ENCODE assay signal across 9 cellular contexts in genomic region chr17:42999003-42999525, GRCh38. TPM values are rescaled to one million over a fixed set of nuclear protein-coding genes. Genes with fewer than 3 reads are reported as not detected.
DNase-seq lines count a peak whose midpoint lies in the region; ATAC-seq and TF ChIP-seq lines count a peak whose summit lies in the region.
"Had no signal": no experiment of that assay in that cellular context is flagged by ENCODE, and none has a peak within 500 bp of the region (broad histone marks: within the 10 kb centered on the region; RNA-seq: fewer than 3 reads in every experiment).

No MANE protein-coding gene starts in this region.

- no peaks in the 10 kb centered on the region for H3K9me3 Mint-ChIP-seq in activated T-cell treated with anti-CD3 and anti-CD28 coated beads, Interleukin-2, amount 50 U/mL, for 72 hours
- H3K9me3 Mint-ChIP-seq in brain: no peaks in the 10 kb centered on the region
- no peaks in the 10 kb centered on the region for H3K9me3 Mint-ChIP-seq in memory B cell

- H3K4me1 ChIP-seq in upper lobe of left lung: peaks cover 24 to 41% (median 31%) of the 10 kb centered on the region in 4 donors

- no peaks in the 10 kb centered on the region for H3K27me3 Mint-ChIP-seq in activated T-cell treated with anti-CD3 and anti-CD28 coated beads, Interleukin-2, amount 50 U/mL, for 72 hours (ENCODE audit: low read depth)
- H3K27me3 Mint-ChIP-seq in brain (peaks cover 5% of the 10 kb centered on the region), memory B cell (no peaks in the 10 kb centered on the region)

- TF ChIP-seq CTCF in brain (conservative IDR thresholded peaks at IDR 0.05) (no peak), upper lobe of left lung (IDR thresholded peaks at IDR 0.05) (no peak)

- peak overlapping the region; percentile 77 to 92 for H3K4me3 Mint-ChIP-seq in activated T-cell treated with anti-CD3 and anti-CD28 coated beads, Interleukin-2, amount 50 U/mL, for 72 hours
- peak overlapping the region; percentile 95 to 99 (median 97) for H3K4me3 Mint-ChIP-seq in brain
- H3K4me3 Mint-ChIP-seq in memory B cell: peak overlapping the region; percentile 95

- no peak for TF ChIP-seq POLR2A in upper lobe of left lung (IDR thresholded peaks at IDR 0.05)

- peak overlapping the region; percentile 57 to 92 (median 74) for H3K4me3 ChIP-seq in upper lobe of left lung

- no peak for ATAC-seq in activated T-cell treated with anti-CD3 and anti-CD28 coated beads, Interleukin-2, amount 50 U/mL, for 72 hours (replicated peaks in 1 of 2)
- ATAC-seq in memory B cell (ENCODE audit: low read depth): no peak
- ATAC-seq in upper lobe of left lung (ENCODE audit: low FRiP score in 2 of 2): no peak
- no peak for ATAC-seq in GM18498 (IDR thresholded peaks at IDR 0.05; ENCODE audit: unreplicated experiment)

- TF ChIP-seq EP300 in upper lobe of left lung (IDR thresholded peaks at IDR 0.05): no peak

- 15 to 24% methylated on average over 10 of the region's 10 CpGs for WGBS in upper lobe of left lung, 2 donors

- H3K36me3 ChIP-seq in upper lobe of left lung: peaks cover 18 to 52% (median 41%) of the 10 kb centered on the region in 4 donors

- H3K27ac Mint-ChIP-seq in activated T-cell treated with anti-CD3 and anti-CD28 coated beads, Interleukin-2, amount 50 U/mL, for 72 hours: peak overlapping the region; percentile 99
- H3K27ac Mint-ChIP-seq in brain (peak overlapping the region; percentile 74 to 97 (median 94)), memory B cell (peak overlapping the region; percentile 98)

- no peak for DNase-seq in activated T-cell treated with anti-CD3 and anti-CD28 coated beads, Interleukin-2, amount 50 U/mL, for 72 hours
- DNase-seq in activated T-cell treated with anti-CD3 and anti-CD28 coated beads, Interleukin-2, amount 50 U/mL, for 48 hours: no peak
- DNase-seq in memory B cell (ENCODE audit: low spot score in 2 of 2): no peak
- no peak for DNase-seq in upper lobe of left lung
- no peak for DNase-seq in COLO668 (lab: John Stamatoyannopoulos, UW; ENCODE audit: unreplicated experiment)
- DNase-seq in kidney glomerular epithelial cell (lab: John Stamatoyannopoulos, UW): no peak

- H3K27ac ChIP-seq in upper lobe of left lung: peak overlapping the region; percentile 92 to 96 (median 94)

- no peaks in the 10 kb centered on the region for H3K9me3 ChIP-seq in upper lobe of left lung

- H3K4me1 Mint-ChIP-seq in activated T-cell treated with anti-CD3 and anti-CD28 coated beads, Interleukin-2, amount 50 U/mL, for 72 hours (ENCODE audit: low read depth): peaks cover 57% of the 10 kb centered on the region
- H3K4me1 Mint-ChIP-seq in brain (peaks cover 30% of the 10 kb centered on the region), memory B cell (peaks cover 21% of the 10 kb centered on the region)

- no peaks in the 10 kb centered on the region for H3K27me3 ChIP-seq in upper lobe of left lung

- H3K36me3 Mint-ChIP-seq in activated T-cell treated with anti-CD3 and anti-CD28 coated beads, Interleukin-2, amount 50 U/mL, for 72 hours (ENCODE audit: insufficient read depth in 2 of 2): peaks cover 10 to 25% of the 10 kb centered on the region in 2 donors
- H3K36me3 Mint-ChIP-seq in brain (peaks cover 51% of the 10 kb centered on the region), memory B cell (peaks cover 14% of the 10 kb centered on the region)

RNA-seq across cellular contexts. Expression of gene RPL27, which starts 0.8 kb away (rescaled TPM):
- 1,000 to 10,000 TPM; 1,142 to 1,191 TPM for total RNA-seq in activated T-cell treated with anti-CD3 and anti-CD28 coated beads, Interleukin-2, amount 50 U/mL, for 72 hours
- polyA plus RNA-seq in brain (ENCODE audit: insufficient read depth, low read depth, low replicate concordance): 3,023 TPM
- total RNA-seq in upper lobe of left lung: 1,000 to 10,000 TPM in 2 of 6 donors, 100 to 1,000 TPM in 4; 534 to 1,192 (median 783) TPM

RNA-seq across cellular contexts. Expression of gene IFI35, which starts 7.5 kb away (rescaled TPM):
- 10 to 100 TPM; 28.3 to 63.3 TPM for total RNA-seq in activated T-cell treated with anti-CD3 and anti-CD28 coated beads, Interleukin-2, amount 50 U/mL, for 72 hours
- polyA plus RNA-seq in brain (ENCODE audit: insufficient read depth, low read depth, low replicate concordance): 15.5 TPM
- 10 to 100 TPM; 17.8 to 69.0 (median 45.4) TPM for total RNA-seq in upper lobe of left lung

RNA-seq across cellular contexts. Expression of gene RUNDC1, which starts 18.7 kb away (rescaled TPM):
- 10 to 100 TPM in 1 of 2 donors, 1 to 10 TPM in 1; 10.0 to 11.5 TPM for total RNA-seq in activated T-cell treated with anti-CD3 and anti-CD28 coated beads, Interleukin-2, amount 50 U/mL, for 72 hours
- 16.7 TPM for polyA plus RNA-seq in brain (ENCODE audit: insufficient read depth, low read depth, low replicate concordance)
- total RNA-seq in upper lobe of left lung: 10 to 100 TPM; 13.6 to 26.2 (median 17.5) TPM

RNA-seq across cellular contexts. Expression of gene PTGES3L, which starts 19.2 kb away (rescaled TPM):
- under 1 TPM; 0.36 to 0.95 TPM for total RNA-seq in activated T-cell treated with anti-CD3 and anti-CD28 coated beads, Interleukin-2, amount 50 U/mL, for 72 hours
- 1.5 TPM for polyA plus RNA-seq in brain (ENCODE audit: insufficient read depth, low read depth, low replicate concordance)
- 1 to 10 TPM in 2 of 6 donors, under 1 TPM in 3, not detected in 1; 0.11 to 7.3 (median 0.76) TPM for total RNA-seq in upper lobe of left lung
- total RNA-seq: dermis blood vessel endothelial cell had no signal

RNA-seq across cellular contexts. Expression of gene VAT1, which starts 23.1 kb away (rescaled TPM):
- total RNA-seq in activated T-cell treated with anti-CD3 and anti-CD28 coated beads, Interleukin-2, amount 50 U/mL, for 72 hours: 10 to 100 TPM; 13.2 to 23.2 TPM
- 594 TPM for polyA plus RNA-seq in brain (ENCODE audit: insufficient read depth, low read depth, low replicate concordance)
- total RNA-seq in upper lobe of left lung: 100 to 1,000 TPM; 122 to 343 (median 222) TPM
